ENCODE assay signal across 7 cellular contexts in the genomic region with DNA sequence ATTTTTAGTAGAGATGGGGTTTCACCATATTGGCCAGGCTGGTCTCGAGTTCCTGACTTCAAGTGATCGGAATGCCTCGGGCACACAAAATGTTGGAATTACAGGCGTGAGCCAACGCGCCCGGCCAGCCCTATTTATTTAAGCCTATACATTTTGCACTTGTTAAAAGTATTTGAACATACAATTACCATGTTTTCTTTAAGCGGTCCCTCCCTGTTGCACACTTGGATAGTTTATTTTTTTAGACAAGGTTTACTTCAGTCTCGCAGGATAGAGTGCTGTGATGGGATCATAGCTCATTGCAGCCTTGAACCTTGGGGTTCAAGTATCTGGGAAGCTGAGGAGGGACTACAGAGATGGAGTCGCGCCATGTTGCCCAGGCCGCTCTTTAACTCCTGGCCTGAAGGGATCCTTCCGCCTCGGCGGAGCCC. TPM values are rescaled to one million over a fixed set of nuclear protein-coding genes. Genes with fewer than 3 reads are reported as not detected.
DNase-seq lines count a peak whose midpoint lies in the region; ATAC-seq, FAIRE-seq and TF ChIP-seq lines count a peak whose summit lies in the region.

No MANE protein-coding gene starts in this region.

- TF ChIP-seq CTCF in HFFc6 (IDR thresholded peaks at IDR 0.05) (no peak), keratinocyte (optimal IDR thresholded peaks at IDR 0.05 in 1 of 3, IDR thresholded peaks at IDR 0.05 in 1 of 3, conservative IDR thresholded peaks at IDR 0.05 in 1 of 3; ENCODE audit: extremely low read depth in 1 of 3, insufficient read depth in 2 of 3, low read length in 3 of 3) (no peak), stomach (IDR thresholded peaks at IDR 0.05) (no peak)

- no peak for DNase-seq in HFFc6
- DNase-seq in keratinocyte (ENCODE audit: low read depth, low spot score) = no peak
- no peak for DNase-seq in stomach

- H4K20me1 ChIP-seq in keratinocyte (ENCODE audit: control insufficient read depth, extremely low read depth, insufficient read depth, low read length) = no peaks in the 10 kb centered on the region

- no peak for FAIRE-seq in keratinocyte (lab: Jason Lieb, UNC)

- dilution Hi-C loops in keratinocyte (cut with MboI; ENCODE audit: extremely low pct_ligation_motif_present, low sequenced_read_pairs) = no loop called here

- no peaks in the 10 kb centered on the region for H3K9me3 Mint-ChIP-seq in HFFc6
- no peaks in the 10 kb centered on the region for H3K9me3 Mint-ChIP-seq in activated T-helper 17 cell treated with anti-CD3 and anti-CD28 coated beads, Interleukin-2, amount 50 U/mL, for 72 hours

- H2AFZ ChIP-seq in keratinocyte (ENCODE audit: control insufficient read depth, low read length) = peak overlapping the region; percentile 99

- H3K9me3 ChIP-seq in keratinocyte (ENCODE audit: control insufficient read depth, low read depth, low read length) (no peaks in the 10 kb centered on the region), stomach (no peaks in the 10 kb centered on the region)

- H3K36me3 ChIP-seq in keratinocyte (ENCODE audit: control insufficient read depth in 2 of 2, extremely low read depth in 1 of 2, insufficient read depth in 2 of 2, low read length in 2 of 2) = no peaks in the 10 kb centered on the region
- no peaks in the 10 kb centered on the region for H3K36me3 ChIP-seq in stomach

- H3K27me3 Mint-ChIP-seq in HFFc6 (ENCODE audit: insufficient read depth) = peaks cover 3% of the 10 kb centered on the region; the same call in 1 of the 2 replicates
- no peaks in the 10 kb centered on the region for H3K27me3 Mint-ChIP-seq in activated T-helper 17 cell treated with anti-CD3 and anti-CD28 coated beads, Interleukin-2, amount 50 U/mL, for 72 hours

- no peaks in the 10 kb centered on the region for H3K4me1 Mint-ChIP-seq in HFFc6 (ENCODE audit: low read depth)
- no peaks in the 10 kb centered on the region for H3K4me1 Mint-ChIP-seq in activated T-helper 17 cell treated with anti-CD3 and anti-CD28 coated beads, Interleukin-2, amount 50 U/mL, for 72 hours

- 84 to 91% (median 88%) methylated on average over 15 of the region's 15 CpGs for WGBS in stomach, 5 donors

- H3K4me2 ChIP-seq in keratinocyte (ENCODE audit: control insufficient read depth, extremely low read depth, insufficient read depth, low read depth, low read length) = peak overlapping the region; percentile 88

- no peaks in the 10 kb centered on the region for H3K36me3 Mint-ChIP-seq in HFFc6 (ENCODE audit: low read depth)
- H3K36me3 Mint-ChIP-seq in activated T-helper 17 cell treated with anti-CD3 and anti-CD28 coated beads, Interleukin-2, amount 50 U/mL, for 72 hours (ENCODE audit: low read depth) = no peaks in the 10 kb centered on the region

- H3K4me1 ChIP-seq in keratinocyte (ENCODE audit: control insufficient read depth, extremely low read depth, insufficient read depth, low read length) (peaks cover 11% of the 10 kb centered on the region), stomach (peaks cover 6 to 10% (median 8%) of the 10 kb centered on the region in 4 donors)

- no peak for TF ChIP-seq POLR2A in stomach (IDR thresholded peaks at IDR 0.05)

- H3K4me3 ChIP-seq in keratinocyte (ENCODE audit: control insufficient read depth in 2 of 3, extremely low read depth in 1 of 3, insufficient read depth in 2 of 3, low read depth in 1 of 3, low read length in 3 of 3) (peak overlapping the region; percentile 58 to 80 (median 67)), stomach (peak overlapping the region; percentile 53 to 66 (median 62))

- peak overlapping the region; percentile 79 for H3K9ac ChIP-seq in keratinocyte (ENCODE audit: control insufficient read depth, extremely low read depth, insufficient read depth, low read length)

- TF ChIP-seq EP300 in stomach (IDR thresholded peaks at IDR 0.05) = no peak

- intact Hi-C loops in stomach (cut with DNase I; ENCODE audit: low total_unique reads) = no loop called here

- H3K9me1 ChIP-seq in keratinocyte (ENCODE audit: control insufficient read depth, extremely low read depth, insufficient read depth, low read length) = no peaks in the 10 kb centered on the region

- H3K27me3 ChIP-seq in keratinocyte (ENCODE audit: control insufficient read depth, extremely low read depth, insufficient read depth, low read length) (no peaks in the 10 kb centered on the region), stomach (no peaks in the 10 kb centered on the region)

- H3K79me2 ChIP-seq in keratinocyte (ENCODE audit: control insufficient read depth, insufficient read depth, low read length) = no peaks in the 10 kb centered on the region

- peak overlapping the region; percentile 83 for H3K27ac ChIP-seq in keratinocyte (ENCODE audit: control insufficient read depth, insufficient read depth, low read length)
- peak overlapping the region; percentile 76 to 93 (median 85) for H3K27ac ChIP-seq in stomach

- H3K4me3 Mint-ChIP-seq in HFFc6 = peak overlapping the region; percentile 76; the same call in 1 of the 2 replicates
- H3K4me3 Mint-ChIP-seq in activated T-helper 17 cell treated with anti-CD3 and anti-CD28 coated beads, Interleukin-2, amount 50 U/mL, for 72 hours = peak overlapping the region; percentile 79

- no peak for ATAC-seq in activated T-helper 17 cell treated with anti-CD3 and anti-CD28 coated beads, Interleukin-2, amount 50 U/mL, for 72 hours (replicated peaks)
- ATAC-seq in esophagus mucosa (no peak), HG03175 (IDR thresholded peaks at IDR 0.05; ENCODE audit: unreplicated experiment) (no peak), HG02870 (IDR thresholded peaks at IDR 0.05; ENCODE audit: unreplicated experiment) (no peak)

- H3K27ac Mint-ChIP-seq in HFFc6 = no peak overlapping the region
- H3K27ac Mint-ChIP-seq in activated T-helper 17 cell treated with anti-CD3 and anti-CD28 coated beads, Interleukin-2, amount 50 U/mL, for 72 hours = peak overlapping the region; percentile 83

RNA-seq across cellular contexts. Expression of a gene that starts 35.7 kb away (rescaled TPM):
- under 1 TPM in 5 of 6 experiments, not detected in 1; 0.09 to 0.23 (median 0.18) TPM for total RNA-seq in HFFc6 (2021; fragmentation: NEBNext Ultra II Directional; extraction: Animal tissue kit (Norgen Biotek cat#: 25700))
- under 1 TPM in 1 of 2 donors, not detected in 1; 0.26 TPM for total RNA-seq in activated T-helper 17 cell treated with anti-CD3 and anti-CD28 coated beads, Interleukin-2, amount 50 U/mL, for 72 hours
- polyA plus RNA-seq in keratinocyte (0.30 to 0.52 TPM (median 0.46 TPM) in 3 replicates), stomach (1 to 10 TPM; 3.8 to 5.6 (median 5.5) TPM)
- polyA plus RNA-seq in keratinocyte (2011; ENCODE audit: low read depth) = 0.56 TPM
- 0.34 and 0.62 TPM in 2 replicates for polyA plus RNA-seq in keratinocyte (2011; cell fraction: cytosol; rRNA removed)
- 0.47 and 0.83 TPM in 2 replicates for polyA plus RNA-seq in keratinocyte (2011; cell fraction: nucleus; rRNA removed)
- 0.64 and 2.7 TPM in 2 replicates for polyA plus RNA-seq in keratinocyte (2012; ENCODE audit: low replicate concordance)
- polyA minus RNA-seq in keratinocyte = 0.29 to 0.40 TPM in 2 of 3 replicates, not detected in the other
- polyA minus RNA-seq in keratinocyte (2011; cell fraction: cytosol; rRNA and poly(A)+ RNA removed) = not detected
- polyA minus RNA-seq in keratinocyte (2011; cell fraction: nucleus; rRNA and poly(A)+ RNA removed) = 0.42 and 0.54 TPM in 2 replicates
- total RNA-seq in stomach (1 to 10 TPM in 2 of 5 donors, under 1 TPM in 1, not detected in 2; 0.37 to 6.4 (median 5.1) TPM), esophagus mucosa (6.2 TPM)
